ENCODE assay signal across 8 cellular contexts in genomic region chr13:28693605-28694472, GRCh38. TPM values are rescaled to one million over a fixed set of nuclear protein-coding genes. Genes with fewer than 3 reads are reported as not detected.
DNase-seq lines count a peak whose midpoint lies in the region; ATAC-seq and TF ChIP-seq lines count a peak whose summit lies in the region.
"Not testable (repeated sequence)": the region's sequence is repeated elsewhere in the genome, so short reads cannot be mapped to it uniquely, and the experiment has no call there.

No MANE protein-coding gene starts in this region.

- peak overlapping the region; percentile 77 for H3K9ac ChIP-seq in HUES6 (ENCODE audit: low read length)
- not testable (repeated sequence) for H3K9ac ChIP-seq in iPS-18a (ENCODE audit: low read length)

- H3K4me1 Mint-ChIP-seq in WTC11, result peaks cover 13% of the 10 kb centered on the region

- not testable (repeated sequence) for H3K27me3 Mint-ChIP-seq in WTC11 (ENCODE audit: low read depth)

- POLR2A ChIA-PET in WTC11 (lab: Charles Lee), result not testable (repeated sequence)

- not testable (repeated sequence) for H3K36me3 Mint-ChIP-seq in WTC11

- H3K4me3 ChIP-seq in HUES6 (ENCODE audit: low read depth, low read length) (peak overlapping the region; percentile 68), iPS-18a (ENCODE audit: low read length) (peak overlapping the region; percentile 29)
- H3K4me3 ChIP-seq in transverse colon, result not testable (repeated sequence)

- ATAC-seq in WTC11, result peak; percentile 96

- not testable (repeated sequence) for H3K27me3 ChIP-seq in HUES6 (ENCODE audit: control insufficient read depth, insufficient read depth, low read length); iPS-18a (ENCODE audit: control insufficient read depth, insufficient read depth, low read length); transverse colon

- peaks cover 17% of the 10 kb centered on the region; the same call in 1 of the 2 replicates for H3K9me3 Mint-ChIP-seq in WTC11

- intact Hi-C loops in transverse colon (cut with DNase I; ENCODE audit: low total_unique reads), result not testable (repeated sequence)

- not testable (repeated sequence) for H3K9me3 ChIP-seq in HUES6 (ENCODE audit: control insufficient read depth, insufficient read depth, low read depth, low read length); iPS-18a (ENCODE audit: control insufficient read depth, low read depth, low read length); transverse colon

- CTCF ChIA-PET in WTC11 (lab: Charles Lee), result interaction anchor here (1.0 to 1.7 kb wide), 3 partner anchors 10 to 125 kb away, joined by 3 to 6 read pairs (median 4); no protein-coding TSS in a partner anchor

- H3K27ac ChIP-seq in HUES6 (ENCODE audit: low read depth, low read length), result peak overlapping the region; percentile 81
- H3K27ac ChIP-seq in epithelial cell of prostate; iPS-18a (ENCODE audit: low read length); transverse colon: not testable (repeated sequence)

- TF ChIP-seq CTCF in WTC11 (IDR thresholded peaks at IDR 0.05); transverse colon (IDR thresholded peaks at IDR 0.05): not testable (repeated sequence)

- H3K4me1 ChIP-seq in HUES6 (ENCODE audit: control insufficient read depth, insufficient read depth, low read length), result peaks cover 15% of the 10 kb centered on the region
- H3K4me1 ChIP-seq in iPS-18a (ENCODE audit: control insufficient read depth, low read depth, low read length), result peaks cover 12% of the 10 kb centered on the region
- not testable (repeated sequence) for H3K4me1 ChIP-seq in transverse colon

- not testable (repeated sequence) for TF ChIP-seq POLR2A in transverse colon (IDR thresholded peaks at IDR 0.05)

- peak overlapping the region; percentile 41 for H3K4me3 Mint-ChIP-seq in WTC11

- H3K36me3 ChIP-seq in HUES6 (ENCODE audit: control insufficient read depth, insufficient read depth, low read length); iPS-18a (ENCODE audit: control insufficient read depth, low read depth, low read length); transverse colon: not testable (repeated sequence)

- in situ Hi-C loops in transverse colon (cut with MboI; ENCODE audit: low pct_ligation_motif_present in 1 of 4, low pct_unique_long_range_greater_than_20kb in 1 of 4, low sequenced_read_pairs in 3 of 4), result not testable (repeated sequence)

- 40% methylated on average over 2 to 11 of the region's 11 CpGs for WGBS in transverse colon (ENCODE audit: low coverage in 1 of 2), 2 donors

- not testable (repeated sequence) for TF ChIP-seq EP300 in transverse colon (IDR thresholded peaks at IDR 0.05; ENCODE audit: low read depth)

- H3K27ac Mint-ChIP-seq in WTC11, result 0 out of 2 replicates have a peak overlapping the region, but pooled peaks have one; percentile 54

- peak; percentile 3 for DNase-seq in DMS79 treated with DMSO at 0.1 percent for 48 hours (lab: John Stamatoyannopoulos, UW)
- DNase-seq in NCI-H69 (lab: John Stamatoyannopoulos, UW), result peak; percentile 8
- peak; percentile 68 for DNase-seq in WTC11 (ENCODE audit: low spot score)
- peak; percentile 34 for DNase-seq in epithelial cell of prostate (ENCODE audit: low read depth, low spot score)
- peak; percentile 61 for DNase-seq in mucosa of gallbladder (ENCODE audit: low spot score)
- peak; percentile 39 for DNase-seq in transverse colon

TF ChIP-seq in WTC11, 78 proteins besides CTCF, POLR2A, EP300 and RAD21:
- TF ChIP-seq FOXK1 (CRISPR knock-in tag; IDR thresholded peaks at IDR 0.05) (0 out of 2 replicates have a peak, but pooled peaks have one; percentile 33), FOXP1 (CRISPR knock-in tag; IDR thresholded peaks at IDR 0.05; ENCODE audit: borderline replicate concordance) (0 out of 2 replicates have a peak, but pooled peaks have one; percentile 17)

RNA-seq across cellular contexts. Expression of gene SLC46A3, which starts 24.9 kb away (rescaled TPM):
- total RNA-seq in WTC11 (2021) (0.39 to 0.79 TPM (median 0.55 TPM) in 3 replicates), mucosa of gallbladder (59.3 TPM), transverse colon (10 to 100 TPM in 3 of 4 donors, 1 to 10 TPM in 1; 6.4 to 65.8 (median 46.5) TPM)

RNA-seq across cellular contexts. Expression of gene POMP, which starts 34.9 kb away (rescaled TPM):
- total RNA-seq in WTC11 (2021), result 90.8 to 95.0 TPM (median 92.2 TPM) in 3 replicates
- 52.3 TPM for total RNA-seq in mucosa of gallbladder
- 10 to 100 TPM; 24.7 to 56.8 (median 44.0) TPM for total RNA-seq in transverse colon

Comparison
In these comparisons a context has a peak if more than half of its experiments do, and no peak if none do; other contexts are left out.
1. DNase-seq: peak in every context shown above with its lines; median percentile 68 in WTC11; 61 in mucosa of gallbladder; 39 in transverse colon; 34 in epithelial cell of prostate; 8 in NCI-H69; 3 in DMS79 treated with DMSO at 0.1 percent for 48 hours.